8 cellular contexts compared by ENCODE assay signal in the genomic region with DNA sequence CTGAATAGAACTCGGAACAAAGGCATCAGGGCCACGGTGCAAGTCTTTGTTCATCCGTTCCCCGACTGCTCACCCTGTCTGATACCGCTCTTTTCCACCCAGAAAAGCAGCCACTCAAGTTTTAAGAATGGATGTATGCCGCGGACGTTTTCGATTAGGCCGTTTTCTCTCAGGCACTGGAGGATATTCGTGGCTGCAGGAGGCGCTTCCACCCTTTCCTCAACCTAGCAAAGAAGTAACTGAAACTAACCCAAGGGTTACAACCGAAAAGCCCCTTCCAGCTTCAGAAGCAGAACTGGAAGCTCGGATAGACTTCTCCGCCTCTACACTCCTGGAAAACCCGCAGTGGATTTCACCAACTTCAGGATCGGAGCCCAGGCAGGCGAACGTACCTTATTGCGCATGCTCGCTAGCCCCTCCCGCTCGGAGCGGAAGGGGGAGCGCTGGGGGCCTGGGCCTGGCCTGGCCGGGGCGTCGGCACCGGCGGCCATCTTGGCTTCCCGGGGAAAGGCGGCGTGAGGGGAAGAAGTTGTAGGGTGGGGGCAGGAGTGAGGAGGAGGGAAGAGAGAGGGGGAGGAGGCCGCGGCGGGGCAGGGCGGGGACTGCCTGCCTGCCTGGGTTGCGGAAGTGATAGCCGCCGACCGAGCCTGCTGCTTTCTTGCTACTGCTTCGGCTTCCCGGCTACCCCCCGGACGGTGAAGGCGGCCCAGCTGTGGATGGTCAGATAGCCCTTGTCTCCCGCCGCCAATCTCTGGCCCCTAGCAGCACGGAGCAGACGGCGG. TPM values are rescaled to one million over a fixed set of nuclear protein-coding genes. Genes with fewer than 3 reads are reported as not detected.
DNase-seq lines count a peak whose midpoint lies in the region; ATAC-seq and TF ChIP-seq lines count a peak whose summit lies in the region.

TSS of gene ACTR3 (plus strand) at position 619 of the 782 bp plus-strand sequence. CDS start 191 bp downstream, outside the sequence.

- DNase-seq in DMS53 (lab: John Stamatoyannopoulos, UW) (peak; percentile 100), KBM-7 (peak; percentile 99), epithelial cell of proximal tubule (ENCODE audit: low read depth) (peak; percentile 91), mucosa of gallbladder (ENCODE audit: low spot score) (peak; percentile 99)
- peak; percentile 99 for DNase-seq in activated T-cell treated with anti-CD3 and anti-CD28 coated beads, Interleukin-2, amount 50 U/mL, for 24 hours
- DNase-seq in stimulated activated CD8-positive, alpha-beta memory T cell treated with anti-CD3 and anti-CD28 coated beads, Interleukin-4, amount 100 ng/mL, for 4 hours (ENCODE audit: low read depth in 2 of 2, low spot score in 1 of 2) = peak; percentile 95

- peak within 1 kb of the TSS; percentile 98 for H3K27ac Mint-ChIP-seq in activated T-cell treated with anti-CD3 and anti-CD28 coated beads, Interleukin-2, amount 50 U/mL, for 24 hours

- peak; percentile 52 for ATAC-seq in GM21717 (IDR thresholded peaks at IDR 0.05; ENCODE audit: unreplicated experiment)

- H3K4me3 ChIP-seq in epithelial cell of proximal tubule (ENCODE audit: low read depth, low read length) = peak within 1 kb of the TSS; percentile 95

- H3K9me3 Mint-ChIP-seq in activated T-cell treated with anti-CD3 and anti-CD28 coated beads, Interleukin-2, amount 50 U/mL, for 24 hours = no peaks in the 10 kb centered on the region

- in situ Hi-C loops in KBM-7 (cut with MboI; ENCODE audit: low pct_unique_long_range_greater_than_20kb, low sequenced_read_pairs) = no loop called here

- peaks cover 77% of the 10 kb centered on the region for H3K4me1 Mint-ChIP-seq in activated T-cell treated with anti-CD3 and anti-CD28 coated beads, Interleukin-2, amount 50 U/mL, for 24 hours (ENCODE audit: low read depth)

- no peak for TF ChIP-seq CTCF in epithelial cell of proximal tubule (conservative IDR thresholded peaks at IDR 0.05; ENCODE audit: low read depth, low read length)

- H3K4me3 Mint-ChIP-seq in activated T-cell treated with anti-CD3 and anti-CD28 coated beads, Interleukin-2, amount 50 U/mL, for 24 hours = peak within 1 kb of the TSS; percentile 98

- H3K27me3 Mint-ChIP-seq in activated T-cell treated with anti-CD3 and anti-CD28 coated beads, Interleukin-2, amount 50 U/mL, for 24 hours = no peaks in the 10 kb centered on the region

- peaks cover 78% of the 10 kb centered on the region for H3K36me3 Mint-ChIP-seq in activated T-cell treated with anti-CD3 and anti-CD28 coated beads, Interleukin-2, amount 50 U/mL, for 24 hours (ENCODE audit: low read depth)

TF ChIP-seq in PFSK-1, 5 proteins besides CTCF, POLR2A, EP300 and RAD21:
- TF ChIP-seq POLR2AphosphoS5 (IDR thresholded peaks at IDR 0.05; ENCODE audit: low read depth, low read length) = peak; percentile 92
- TF ChIP-seq FOXP2 (optimal IDR thresholded peaks at IDR 0.05; ENCODE audit: borderline replicate concordance, extremely low read depth, extremely low read length, insufficient read depth) = peak; percentile 30
- no peak; the same call in 1 of the 2 replicates for TF ChIP-seq SIN3A (IDR thresholded peaks at IDR 0.05; ENCODE audit: borderline replicate concordance, insufficient read depth, low read length)
- peak; percentile 99 for TF ChIP-seq TAF1 (IDR thresholded peaks at IDR 0.05; ENCODE audit: borderline replicate concordance, insufficient read depth, low read length)
- peak; percentile 28 to 33; a peak in 1 of 4 replicates for TF ChIP-seq REST (IDR thresholded peaks at IDR 0.05; ENCODE audit: insufficient read depth in 1 of 2, low read depth in 2 of 2, low read length in 2 of 2)
TF ChIP-seq in PFSK-1: peak in this region for 4.

RNA-seq across cellular contexts. Expression of gene ACTR3, which starts in this region (rescaled TPM):
- polyA plus RNA-seq in PFSK-1 (2012; ENCODE audit: insufficient read length, low read depth) = 366 TPM
- 255 and 301 TPM in 2 replicates for total RNA-seq in epithelial cell of proximal tubule
- total RNA-seq in mucosa of gallbladder = 184 TPM

Comparison
In these comparisons a context has a peak if more than half of its experiments do, and no peak if none do; other contexts are left out.
1. Peak in every context shown above with its lines: DNase-seq, ATAC-seq and H3K4me3 ChIP-seq.